8 cellular contexts compared by ENCODE assay signal in genomic region chr9:88835038-88835466, GRCh38.
DNase-seq lines count a peak whose midpoint lies in the region; ATAC-seq and FAIRE-seq lines count a peak whose summit lies in the region.

No MANE protein-coding gene starts in this region.

- FAIRE-seq in GM18507 (lab: Jason Lieb, UNC): peak; percentile 69
- peak; percentile 17 for FAIRE-seq in RCC 7860 (lab: Jason Lieb, UNC)

- ATAC-seq in HG02870 (IDR thresholded peaks at IDR 0.05; ENCODE audit: unreplicated experiment): peak; percentile 91
- ATAC-seq in HG03045 (IDR thresholded peaks at IDR 0.05; ENCODE audit: unreplicated experiment): no peak

- DNase-seq in GM18507 (ENCODE audit: extremely low spot score, insufficient read length, low read depth): peak; percentile 17
- DNase-seq in RCC 7860 (ENCODE audit: low spot score): no peak
- DNase-seq in iris pigment epithelial cell (ENCODE audit: low read depth): peak; percentile 87
- no peak for DNase-seq in NCI-H1930 (lab: John Stamatoyannopoulos, UW)
- DNase-seq in NCI-H1092 treated with DMSO at 0.1 percent for 48 hours (lab: John Stamatoyannopoulos, UW): no peak
- no peak for DNase-seq in NCI-H345 treated with DMSO at 0.1 percent for 48 hours (lab: John Stamatoyannopoulos, UW; ENCODE audit: unreplicated experiment)

Comparison
In these comparisons a context has a peak if more than half of its experiments do, and no peak if none do; other contexts are left out.
1. DNase-seq: peak in GM18507 (single experiment) and iris pigment epithelial cell (single experiment); none in RCC 7860 (single experiment), NCI-H1930 (0 of 2), NCI-H1092 treated with DMSO at 0.1 percent for 48 hours (single experiment) and NCI-H345 treated with DMSO at 0.1 percent for 48 hours (single experiment).